Comparison of ENCODE assay signal across 9 cellular contexts in genomic region chr11:62850911-62851806, GRCh38. TPM values are rescaled to one million over a fixed set of nuclear protein-coding genes. Genes with fewer than 3 reads are reported as not detected.
DNase-seq lines count a peak whose midpoint lies in the region; ATAC-seq and TF ChIP-seq lines count a peak whose summit lies in the region.
"Had no signal": no experiment of that assay in that cellular context is flagged by ENCODE, and none has a peak within 500 bp of the region (broad histone marks: within the 10 kb centered on the region; RNA-seq: fewer than 3 reads in every experiment).

No MANE protein-coding gene starts in this region.

- H3K36me3 ChIP-seq in HAP-1 (replicated peaks): peaks cover 40% of the 10 kb centered on the region

- peaks cover 9% of the 10 kb centered on the region for H3K4me1 ChIP-seq in HAP-1

- in situ Hi-C loops in HAP-1 (cut with MboI; ENCODE audit: low sequenced_read_pairs): no loop called here

- no peak for TF ChIP-seq CTCF in omental fat pad (IDR thresholded peaks at IDR 0.05)

- no peak overlapping the region; the same call in 1 of the 2 replicates for H3K4me3 ChIP-seq in HAP-1

- H3K27me3 ChIP-seq in HAP-1 (ENCODE audit: low read depth): no peaks in the 10 kb centered on the region

- DNase-seq in DMS 273 (lab: John Stamatoyannopoulos, UW; ENCODE audit: unreplicated experiment): peak; percentile 84
- peak; percentile 58 to 67 for DNase-seq in HAP-1 (ENCODE audit: low spot score in 2 of 2)
- DNase-seq in SK-N-DZ (ENCODE audit: low spot score): peak; percentile 53
- DNase-seq in kidney tubule cell (ENCODE audit: low spot score): peak; percentile 42
- DNase-seq in mucosa of gallbladder (ENCODE audit: low spot score): no peak
- DNase-seq in omental fat pad (ENCODE audit: low spot score): no peak
- DNase-seq in GM19238 (ENCODE audit: insufficient read length, low spot score): no peak
- DNase-seq: kidney glomerular epithelial cell had no signal

- no peaks in the 10 kb centered on the region for H3K9me3 ChIP-seq in HAP-1

- ATAC-seq in omental fat pad (ENCODE audit: low FRiP score): no peak
- ATAC-seq in GM18861 (IDR thresholded peaks at IDR 0.05; ENCODE audit: unreplicated experiment): no peak

RNA-seq across cellular contexts. Expression of gene WDR74, which starts 11.8 kb away (rescaled TPM):
- 161 and 175 TPM in 2 replicates for polyA plus RNA-seq in SK-N-DZ (2014; cell fraction: cytosol; rRNA removed)
- polyA plus RNA-seq in SK-N-DZ (2014; cell fraction: nucleus; rRNA removed): 259 and 327 TPM in 2 replicates
- 31.6 TPM for total RNA-seq in mucosa of gallbladder
- 100 to 1,000 TPM in 1 of 4 donors, 10 to 100 TPM in 3; 32.3 to 138 (median 40.8) TPM for total RNA-seq in omental fat pad

RNA-seq across cellular contexts. Expression of gene TEX54, which starts 18.5 kb away (rescaled TPM):
- polyA plus RNA-seq in SK-N-DZ (2014; cell fraction: cytosol; rRNA removed): not detected in 2 replicates
- polyA plus RNA-seq in SK-N-DZ (2014; cell fraction: nucleus; rRNA removed): not detected in 2 replicates
- total RNA-seq in mucosa of gallbladder: not detected
- total RNA-seq in omental fat pad: not detected

RNA-seq across cellular contexts. Expression of gene STX5, which starts 19.3 kb away (rescaled TPM):
- 18.2 and 31.0 TPM in 2 replicates for polyA plus RNA-seq in SK-N-DZ (2014; cell fraction: cytosol; rRNA removed)
- 17.6 and 25.3 TPM in 2 replicates for polyA plus RNA-seq in SK-N-DZ (2014; cell fraction: nucleus; rRNA removed)
- total RNA-seq in mucosa of gallbladder (48.8 TPM), omental fat pad (10 to 100 TPM; 32.2 to 43.1 (median 37.4) TPM)

RNA-seq across cellular contexts. Expression of gene SLC3A2, which starts 29.5 kb away (rescaled TPM):
- 119 and 124 TPM in 2 replicates for polyA plus RNA-seq in SK-N-DZ (2014; cell fraction: cytosol; rRNA removed)
- 182 and 202 TPM in 2 replicates for polyA plus RNA-seq in SK-N-DZ (2014; cell fraction: nucleus; rRNA removed)
- total RNA-seq in mucosa of gallbladder (104 TPM), omental fat pad (100 to 1,000 TPM; 110 to 239 (median 191) TPM)

RNA-seq across cellular contexts. Expression of gene NXF1, which starts 45.9 kb away (rescaled TPM):
- polyA plus RNA-seq in SK-N-DZ (2014; cell fraction: cytosol; rRNA removed): 25.1 and 25.8 TPM in 2 replicates
- 58.6 and 124 TPM in 2 replicates for polyA plus RNA-seq in SK-N-DZ (2014; cell fraction: nucleus; rRNA removed)
- total RNA-seq in mucosa of gallbladder: 85.7 TPM
- total RNA-seq in omental fat pad: 100 to 1,000 TPM in 1 of 4 donors, 10 to 100 TPM in 3; 51.9 to 101 (median 78.3) TPM

Comparison
In these comparisons a context has a peak if more than half of its experiments do, and no peak if none do; other contexts are left out.
1. DNase-seq: peak in DMS 273 (single experiment), HAP-1 (2 of 2), SK-N-DZ (single experiment) and kidney tubule cell (single experiment); none in mucosa of gallbladder (single experiment), omental fat pad (single experiment) and GM19238 (single experiment).